In genomic region chr6:169490409-169490708, GRCh38 we compare ENCODE assay signal across 18 cellular contexts.
DNase-seq lines count a peak whose midpoint lies in the region; ATAC-seq, FAIRE-seq and TF ChIP-seq lines count a peak whose summit lies in the region.
"Had no signal": no experiment of that assay in that cellular context is flagged by ENCODE, and none has a peak within 500 bp of the region (broad histone marks: within the 10 kb centered on the region; RNA-seq: fewer than 3 reads in every experiment).

No MANE protein-coding gene starts in this region.

- H3K36me3 ChIP-seq in astrocyte (ENCODE audit: insufficient read depth, low read length) (no peaks in the 10 kb centered on the region), mesenchymal stem cell (ENCODE audit: control insufficient read depth in 1 of 2, insufficient read depth in 2 of 2, low read depth in 1 of 2, low read length in 2 of 2) (no peaks in the 10 kb centered on the region), subcutaneous abdominal adipose tissue (ENCODE audit: control insufficient read depth in 5 of 5, insufficient read depth in 5 of 5, low read length in 5 of 5) (no peaks in the 10 kb centered on the region), A673 (ENCODE audit: insufficient read depth, low read length, poor library complexity, severe bottlenecking) (no peaks in the 10 kb centered on the region)
- H3K36me3 ChIP-seq: BLaER1 treated with 17β-estradiol and CSF1 and Interleukin-3, amounts not matched to agents 10 nM and 100 nM had no signal

- H3K79me1 ChIP-seq in mesenchymal stem cell (replicated peaks; ENCODE audit: low read length, poor library complexity, severe bottlenecking): no peaks in the 10 kb centered on the region

- H3K14ac ChIP-seq in mesenchymal stem cell (ENCODE audit: low read length in 2 of 2): no peak overlapping the region

- H2BK15ac ChIP-seq in mesenchymal stem cell (ENCODE audit: low read depth, poor library complexity, severe bottlenecking): no peak overlapping the region

- no peak for ATAC-seq in effector memory CD8-positive, alpha-beta T cell (replicated peaks)

- H2AK5ac ChIP-seq in mesenchymal stem cell (ENCODE audit: low read length, severe bottlenecking): no peak overlapping the region

- WGBS in mesenchymal stem cell: 94% methylated on average over 3 of the region's 4 CpGs

- H3K4me1 ChIP-seq in astrocyte (ENCODE audit: insufficient read depth, low read length) (no peaks in the 10 kb centered on the region), mesenchymal stem cell (ENCODE audit: control insufficient read depth, insufficient read depth, low read depth, low read length) (no peaks in the 10 kb centered on the region), subcutaneous abdominal adipose tissue (ENCODE audit: control insufficient read depth in 5 of 5, insufficient read depth in 5 of 5, low read length in 5 of 5) (peaks cover 4 to 17% (median 11%) of the 10 kb centered on the region in 5 donors), A673 (ENCODE audit: insufficient read depth, low read length, poor library complexity, severe bottlenecking) (no peaks in the 10 kb centered on the region)
- H3K4me1 ChIP-seq: BLaER1 treated with 17β-estradiol and CSF1 and Interleukin-3, amounts not matched to agents 10 nM and 100 nM had no signal

- TF ChIP-seq CTCF in astrocyte (IDR thresholded peaks at IDR 0.05; ENCODE audit: insufficient read depth, low read depth, low read length) (no peak), A673 (conservative IDR thresholded peaks at IDR 0.05; ENCODE audit: low read depth, low read length) (no peak)

- H2BK5ac ChIP-seq in mesenchymal stem cell (ENCODE audit: low read depth, low read length, poor library complexity, severe bottlenecking): no peak overlapping the region

- H3K23ac ChIP-seq in mesenchymal stem cell (ENCODE audit: low read length in 2 of 2): no peak overlapping the region

- intact Hi-C loops in A673 (cut with micrococcal nuclease; ENCODE audit: unreplicated experiment): no loop called here

- H3K4ac ChIP-seq in mesenchymal stem cell (ENCODE audit: low read depth in 1 of 2, low read length in 2 of 2): no peak overlapping the region

- H3K9ac ChIP-seq in astrocyte (ENCODE audit: low read length) (no peak overlapping the region), mesenchymal stem cell (ENCODE audit: low read length) (peak overlapping the region; percentile 78), subcutaneous abdominal adipose tissue (ENCODE audit: low read length in 5 of 5) (no peak overlapping the region)
- H3K9ac ChIP-seq: BLaER1 treated with 17β-estradiol and CSF1 and Interleukin-3, amounts not matched to agents 10 nM and 100 nM had no signal

- H4K8ac ChIP-seq in mesenchymal stem cell (ENCODE audit: low read length): no peak overlapping the region

- no peak overlapping the region for H2BK120ac ChIP-seq in mesenchymal stem cell (ENCODE audit: low read depth, low read length)

- H2AFZ ChIP-seq in astrocyte (ENCODE audit: low read depth, low read length) (no peak overlapping the region), mesenchymal stem cell (ENCODE audit: low read depth, low read length) (no peak overlapping the region)

- H3K27me3 Mint-ChIP-seq in astrocyte (ENCODE audit: low read depth, unreplicated experiment): no peaks in the 10 kb centered on the region
- H3K27me3 Mint-ChIP-seq in effector memory CD8-positive, alpha-beta T cell: no peaks in the 10 kb centered on the region

- H3K4me1 Mint-ChIP-seq in astrocyte (ENCODE audit: low read depth, unreplicated experiment): peaks cover 2% of the 10 kb centered on the region
- no peaks in the 10 kb centered on the region for H3K4me1 Mint-ChIP-seq in effector memory CD8-positive, alpha-beta T cell (ENCODE audit: low read depth in 2 of 2)

- no peak overlapping the region for H3K18ac ChIP-seq in mesenchymal stem cell (ENCODE audit: low read depth in 1 of 2, low read length in 2 of 2)

- BruUV-seq in A673 (replicated peaks; lab: Mats Ljungman, UMichigan): no TSS peak

- H3K27ac ChIP-seq in astrocyte (ENCODE audit: low read depth, low read length) (no peak overlapping the region), mesenchymal stem cell (ENCODE audit: low read length, poor library complexity, severe bottlenecking) (no peak overlapping the region), subcutaneous abdominal adipose tissue (ENCODE audit: low read depth, low read length) (peak overlapping the region; percentile 29), A673 (ENCODE audit: low read depth, low read length, poor library complexity, severe bottlenecking) (no peak overlapping the region)
- H3K27ac ChIP-seq: 22Rv1; BLaER1 treated with 17β-estradiol and CSF1 and Interleukin-3, amounts not matched to agents 10 nM and 100 nM; SK-N-MC had no signal

- H2BK12ac ChIP-seq in mesenchymal stem cell (ENCODE audit: low read length in 2 of 2): no peak overlapping the region

- peak; percentile 7 for DNase-seq in NCI-H1092 treated with DMSO at 0.1 percent for 48 hours (lab: John Stamatoyannopoulos, UW)
- DNase-seq in NCI-H1092 (lab: John Stamatoyannopoulos, UW): no peak
- peak; percentile 53 for DNase-seq in astrocyte (ENCODE audit: low read depth)
- DNase-seq in mesenchymal stem cell: no peak
- no peak for DNase-seq in activated CD4-positive, alpha-beta T cell treated with anti-CD3 and anti-CD28 coated beads, Interleukin-2, amount 50 U/mL, for 48 hours
- DNase-seq in effector memory CD8-positive, alpha-beta T cell: no peak
- no peak for DNase-seq in A673 (ENCODE audit: low spot score)
- DNase-seq: DMS153, EL, NCI-H1694 treated with DMSO at 0.1 percent for 48 hours, NCI-H2171, NCI-H510A had no signal

- H3K27ac Mint-ChIP-seq in astrocyte (ENCODE audit: unreplicated experiment): no peak overlapping the region
- no peak overlapping the region for H3K27ac Mint-ChIP-seq in effector memory CD8-positive, alpha-beta T cell

- no peaks in the 10 kb centered on the region for H4K20me1 ChIP-seq in astrocyte (ENCODE audit: insufficient read depth, low read length)
- H4K20me1 ChIP-seq: BLaER1 treated with 17β-estradiol and CSF1 and Interleukin-3, amounts not matched to agents 10 nM and 100 nM had no signal

- CTCF ChIA-PET in A673 (lab: Charles Lee): no interaction called here

- H3K27me3 ChIP-seq in astrocyte (ENCODE audit: insufficient read depth, low read length) (no peaks in the 10 kb centered on the region), mesenchymal stem cell (ENCODE audit: control insufficient read depth in 1 of 2, insufficient read depth in 1 of 2, low read length in 2 of 2) (no peaks in the 10 kb centered on the region), subcutaneous abdominal adipose tissue (ENCODE audit: control insufficient read depth in 5 of 5, insufficient read depth in 4 of 5, low read length in 5 of 5) (no peaks in the 10 kb centered on the region), A673 (replicated peaks; ENCODE audit: insufficient read depth, low read depth, low read length, poor library complexity) (no peaks in the 10 kb centered on the region)
- H3K27me3 ChIP-seq: BLaER1 treated with 17β-estradiol and CSF1 and Interleukin-3, amounts not matched to agents 10 nM and 100 nM had no signal

- no peaks in the 10 kb centered on the region for H3K9me3 ChIP-seq in astrocyte (ENCODE audit: insufficient read depth, low read depth, low read length)
- H3K9me3 ChIP-seq in mesenchymal stem cell (ENCODE audit: control insufficient read depth, low read length): no peaks in the 10 kb centered on the region
- peaks cover 0 to 4% (median 2%) of the 10 kb centered on the region in 5 donors for H3K9me3 ChIP-seq in subcutaneous abdominal adipose tissue (ENCODE audit: control insufficient read depth in 5 of 5, low read length in 5 of 5)
- H3K9me3 ChIP-seq in A673 (ENCODE audit: low read depth, low read length, poor library complexity, severe bottlenecking): no peaks in the 10 kb centered on the region

- POLR2A ChIA-PET in A673 (lab: Charles Lee; ENCODE audit: low non-redundant PET): no interaction called here

- H3K4me3 ChIP-seq in astrocyte (ENCODE audit: insufficient read depth, low read depth, low read length) (no peak overlapping the region), mesenchymal stem cell (ENCODE audit: insufficient read depth in 1 of 2, low read depth in 1 of 2, low read length in 2 of 2) (peak overlapping the region in 1 of 2 experiments; percentile 25), subcutaneous abdominal adipose tissue (ENCODE audit: low read depth in 1 of 5, low read length in 5 of 5) (no peak overlapping the region), A673 (ENCODE audit: low read depth, low read length, poor library complexity, severe bottlenecking) (no peak overlapping the region)
- H3K4me3 ChIP-seq: BLaER1 treated with 17β-estradiol and CSF1 and Interleukin-3, amounts not matched to agents 10 nM and 100 nM; SK-N-MC had no signal

- H3K4me2 ChIP-seq in astrocyte (ENCODE audit: low read length): no peak overlapping the region
- H3K4me2 ChIP-seq in mesenchymal stem cell (ENCODE audit: low read length, poor library complexity, severe bottlenecking): no peak overlapping the region
- H3K4me2 ChIP-seq: BLaER1 treated with 17β-estradiol and CSF1 and Interleukin-3, amounts not matched to agents 10 nM and 100 nM had no signal

- no peaks in the 10 kb centered on the region for H3K79me2 ChIP-seq in astrocyte (ENCODE audit: insufficient read depth, low read length)

- no peaks in the 10 kb centered on the region for H3K9me3 Mint-ChIP-seq in astrocyte (ENCODE audit: unreplicated experiment)
- no peaks in the 10 kb centered on the region for H3K9me3 Mint-ChIP-seq in effector memory CD8-positive, alpha-beta T cell

- H3K4me3 Mint-ChIP-seq in astrocyte (ENCODE audit: unreplicated experiment): no peak overlapping the region
- no peak overlapping the region for H3K4me3 Mint-ChIP-seq in effector memory CD8-positive, alpha-beta T cell

- FAIRE-seq in astrocyte (lab: Jason Lieb, UNC): no peak
- FAIRE-seq: H1, HTR-8/SVneo had no signal

- H3K36me3 Mint-ChIP-seq in astrocyte (ENCODE audit: low read depth, unreplicated experiment): no peaks in the 10 kb centered on the region
- H3K36me3 Mint-ChIP-seq in effector memory CD8-positive, alpha-beta T cell (ENCODE audit: insufficient read depth): no peaks in the 10 kb centered on the region

- H4K91ac ChIP-seq in mesenchymal stem cell (ENCODE audit: low read length): no peak overlapping the region

Comparison
In these comparisons a context has a peak if more than half of its experiments do, and no peak if none do; other contexts are left out.
1. DNase-seq: peak in NCI-H1092 treated with DMSO at 0.1 percent for 48 hours (single experiment) and astrocyte (single experiment); none in NCI-H1092 (single experiment), mesenchymal stem cell (single experiment), activated CD4-positive, alpha-beta T cell treated with anti-CD3 and anti-CD28 coated beads, Interleukin-2, amount 50 U/mL, for 48 hours (0 of 2), effector memory CD8-positive, alpha-beta T cell (0 of 3) and A673 (single experiment).